8 cellular contexts compared by ENCODE assay signal in the genomic region with DNA sequence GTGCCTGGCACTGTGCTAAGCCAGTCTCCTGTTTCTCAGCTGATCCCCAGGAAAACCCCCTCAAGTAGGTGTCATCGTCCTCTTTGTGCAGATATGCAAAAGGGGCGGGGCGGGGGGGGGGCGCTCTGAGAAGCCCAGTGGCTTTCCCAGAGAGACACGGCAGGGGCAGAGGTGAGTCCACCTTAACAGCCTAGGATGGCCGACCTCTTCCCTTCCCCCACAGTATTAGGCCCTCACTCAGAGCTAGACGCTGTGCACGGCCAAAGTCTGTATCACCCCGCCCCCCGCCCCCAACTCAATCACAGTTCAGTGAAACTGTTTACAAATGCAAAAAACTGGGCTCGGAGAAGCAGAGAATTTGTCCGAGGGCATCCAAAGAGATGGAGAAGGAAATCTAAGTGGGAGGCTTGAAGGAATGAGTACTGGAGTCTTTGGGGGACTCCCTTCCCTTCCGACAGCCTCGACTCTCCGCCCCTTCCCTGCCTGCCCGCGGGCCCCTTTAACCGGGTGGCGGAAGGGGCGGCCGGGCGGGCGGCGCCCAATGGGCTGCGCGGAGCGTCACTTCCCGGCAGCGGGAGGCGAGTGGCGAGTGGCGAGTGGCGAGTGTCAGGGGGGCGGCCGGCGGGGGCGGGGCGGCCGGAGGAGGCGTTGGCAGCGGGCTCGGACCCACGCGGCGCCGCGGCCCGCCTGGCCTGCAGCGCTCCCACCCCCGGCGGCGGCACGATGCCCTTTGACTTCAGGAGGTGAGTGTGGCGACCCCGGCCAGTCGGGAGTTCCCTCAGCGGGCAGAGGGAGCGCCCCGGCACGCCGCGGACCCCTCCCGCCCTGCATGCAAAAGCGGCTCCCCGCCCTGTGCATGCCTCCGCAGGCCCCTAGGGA. TPM values are rescaled to one million over a fixed set of nuclear protein-coding genes. Genes with fewer than 3 reads are reported as not detected.
DNase-seq lines count a peak whose midpoint lies in the region; ATAC-seq, FAIRE-seq and TF ChIP-seq lines count a peak whose summit lies in the region.

A gene with protein sequence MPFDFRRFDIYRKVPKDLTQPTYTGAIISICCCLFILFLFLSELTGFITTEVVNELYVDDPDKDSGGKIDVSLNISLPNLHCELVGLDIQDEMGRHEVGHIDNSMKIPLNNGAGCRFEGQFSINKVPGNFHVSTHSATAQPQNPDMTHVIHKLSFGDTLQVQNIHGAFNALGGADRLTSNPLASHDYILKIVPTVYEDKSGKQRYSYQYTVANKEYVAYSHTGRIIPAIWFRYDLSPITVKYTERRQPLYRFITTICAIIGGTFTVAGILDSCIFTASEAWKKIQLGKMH (plus strand): TSS at position 561 of the 879 bp plus-strand sequence. CDS start 163 bp downstream, at position 724.

- H3K9ac ChIP-seq in colonic mucosa (ENCODE audit: low read depth in 2 of 2, low read length in 2 of 2): peak within 1 kb of the TSS; percentile 80 to 95

- FAIRE-seq in A549 (lab: Jason Lieb, UNC): no peak

- H3K27me3 ChIP-seq in colonic mucosa: no peaks in the 10 kb centered on the region
- H3K27me3 ChIP-seq in layer of hippocampus (ENCODE audit: control insufficient read depth, insufficient read depth, low read length): no peaks in the 10 kb centered on the region

- no peaks in the 10 kb centered on the region for H3K36me3 ChIP-seq in colonic mucosa

- intact Hi-C loops in colonic mucosa (cut with DNase I): no loop called here

- H3K27ac ChIP-seq in A549: peak within 1 kb of the TSS; percentile 96 to 99
- peak within 1 kb of the TSS; percentile 86 for H3K27ac ChIP-seq in colonic mucosa
- peak within 1 kb of the TSS; percentile 68 for H3K27ac ChIP-seq in layer of hippocampus (ENCODE audit: low read depth, low read length)

- 0 out of 5 replicates have a peak, but pooled peaks of 1 of the 2 experiments have one; percentile 9 for TF ChIP-seq RAD21 in A549 (conservative IDR thresholded peaks at IDR 0.05 in 1 of 2, IDR thresholded peaks at IDR 0.05 in 1 of 2)

- DNase-seq in A549 (ENCODE audit: low read depth in 1 of 2, low spot score in 1 of 2) (peak; percentile 64 to 84), NCI-H345 (lab: John Stamatoyannopoulos, UW) (peak; percentile 86), colonic mucosa (peak; percentile 90)
- peak; percentile 29 to 53 for DNase-seq in activated CD4-positive, alpha-beta T cell treated with anti-CD3 and anti-CD28 coated beads for 4 hours
- DNase-seq in stimulated activated CD4-positive, alpha-beta T cell treated with anti-CD3 and anti-CD28 coated beads, Interleukin-1b, Interleukin-23, amount 100 ng/mL, for 24 hours (ENCODE audit: low read depth in 4 of 4, low spot score in 1 of 4): peak; percentile 28 to 63 (median 40)

- peak in 1 of 2 experiments; percentile 22; a peak in 1 of 5 replicates for TF ChIP-seq EP300 in A549 (IDR thresholded peaks at IDR 0.05)

- POLR2A ChIA-PET in A549 (lab: Yijun Ruan, JAX): interaction anchor here (1.1 to 2.1 kb wide), 2 partner anchors 25 to 63 kb away, joined by 3 to 10 read pairs; a partner anchor contains a TSS

- H3K4me2 ChIP-seq in A549: peak within 1 kb of the TSS; percentile 99

- TF ChIP-seq CTCF in A549 (IDR thresholded peaks at IDR 0.05) (no peak), colonic mucosa (IDR thresholded peaks at IDR 0.05) (no peak)

- ATAC-seq in A549: peak; percentile 91 to 93
- ATAC-seq in GM18511 (IDR thresholded peaks at IDR 0.05; ENCODE audit: unreplicated experiment): peak; percentile 77
- ATAC-seq in HG02973 (IDR thresholded peaks at IDR 0.05; ENCODE audit: unreplicated experiment): peak; percentile 68

- H3K4me3 ChIP-seq in A549: peak within 1 kb of the TSS; percentile 99
- peak within 1 kb of the TSS; percentile 83 for H3K4me3 ChIP-seq in colonic mucosa

- H3K9me3 ChIP-seq in A549 (no peaks in the 10 kb centered on the region), colonic mucosa (no peaks in the 10 kb centered on the region)

- 1% methylated on average over 28 of the region's 66 CpGs for WGBS in A549 (ENCODE audit: missing lambda C conversion rate)

- TF ChIP-seq POLR2A in A549 (IDR thresholded peaks at IDR 0.05; ENCODE audit: low read length): peak; percentile 65

- H3K4me1 ChIP-seq in A549: peaks cover 45% of the 10 kb centered on the region
- peaks cover 27% of the 10 kb centered on the region for H3K4me1 ChIP-seq in colonic mucosa

- CTCF ChIA-PET in A549 (lab: Yijun Ruan, JAX): interaction anchor here (0.5 to 2.2 kb wide), 5 partner anchors 12 to 324 kb away, joined by 3 to 6 read pairs (median 4); no protein-coding TSS in a partner anchor

TF ChIP-seq in A549, 52 proteins besides CTCF, POLR2A, EP300 and RAD21:
- 0 out of 2 replicates have a peak, but pooled peaks have one; percentile 38 for TF ChIP-seq HOXA7 (CRISPR knock-in tag; IDR thresholded peaks at IDR 0.05)
- TF ChIP-seq GATA3 (IDR thresholded peaks at IDR 0.05; ENCODE audit: borderline replicate concordance): no peak
- no peak for TF ChIP-seq CEBPB (IDR thresholded peaks at IDR 0.05)
- TF ChIP-seq SREBF2 (IDR thresholded peaks at IDR 0.05): no peak
- TF ChIP-seq BHLHE40 (IDR thresholded peaks at IDR 0.05; ENCODE audit: low read depth, low read length): no peak
- TF ChIP-seq JUNB (IDR thresholded peaks at IDR 0.05): no peak
- no peak for TF ChIP-seq MYC (IDR thresholded peaks at IDR 0.05; ENCODE audit: borderline replicate concordance, low read length)
- peak; percentile 11; the same call in 2 of the 3 replicates for TF ChIP-seq SMC3 (IDR thresholded peaks at IDR 0.05)
- TF ChIP-seq JUN (IDR thresholded peaks at IDR 0.05): peak; percentile 59 to 86; a peak in 4 of 5 replicates
- TF ChIP-seq MAFK (IDR thresholded peaks at IDR 0.05; ENCODE audit: partially characterized antibody): no peak
- no peak for TF ChIP-seq CBX2 (IDR thresholded peaks at IDR 0.05; ENCODE audit: borderline replicate concordance, low read depth)
- TF ChIP-seq, protein P1, sequence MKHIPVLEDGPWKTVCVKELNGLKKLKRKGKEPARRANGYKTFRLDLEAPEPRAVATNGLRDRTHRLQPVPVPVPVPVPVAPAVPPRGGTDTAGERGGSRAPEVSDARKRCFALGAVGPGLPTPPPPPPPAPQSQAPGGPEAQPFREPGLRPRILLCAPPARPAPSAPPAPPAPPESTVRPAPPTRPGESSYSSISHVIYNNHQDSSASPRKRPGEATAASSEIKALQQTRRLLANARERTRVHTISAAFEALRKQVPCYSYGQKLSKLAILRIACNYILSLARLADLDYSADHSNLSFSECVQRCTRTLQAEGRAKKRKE (CRISPR knock-in tag; IDR thresholded peaks at IDR 0.05; ENCODE audit: low read depth): no peak
- TF ChIP-seq PHF8 (IDR thresholded peaks at IDR 0.05; ENCODE audit: borderline replicate concordance, low read depth): no peak
- no peak for TF ChIP-seq HEYL (CRISPR knock-in tag; IDR thresholded peaks at IDR 0.05)
- TF ChIP-seq CBX8 (IDR thresholded peaks at IDR 0.05): no peak
- no peak for TF ChIP-seq FOXS1 (CRISPR knock-in tag; IDR thresholded peaks at IDR 0.05)
- 0 out of 2 replicates have a peak, but pooled peaks have one; percentile 28 for TF ChIP-seq RFX5 (IDR thresholded peaks at IDR 0.05)
- TF ChIP-seq FOSB (CRISPR knock-in tag; IDR thresholded peaks at IDR 0.05): no peak
- TF ChIP-seq, protein P2, sequence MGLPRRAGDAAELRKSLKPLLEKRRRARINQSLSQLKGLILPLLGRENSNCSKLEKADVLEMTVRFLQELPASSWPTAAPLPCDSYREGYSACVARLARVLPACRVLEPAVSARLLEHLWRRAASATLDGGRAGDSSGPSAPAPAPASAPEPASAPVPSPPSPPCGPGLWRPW (IDR thresholded peaks at IDR 0.05): no peak
- TF ChIP-seq, protein P3, sequence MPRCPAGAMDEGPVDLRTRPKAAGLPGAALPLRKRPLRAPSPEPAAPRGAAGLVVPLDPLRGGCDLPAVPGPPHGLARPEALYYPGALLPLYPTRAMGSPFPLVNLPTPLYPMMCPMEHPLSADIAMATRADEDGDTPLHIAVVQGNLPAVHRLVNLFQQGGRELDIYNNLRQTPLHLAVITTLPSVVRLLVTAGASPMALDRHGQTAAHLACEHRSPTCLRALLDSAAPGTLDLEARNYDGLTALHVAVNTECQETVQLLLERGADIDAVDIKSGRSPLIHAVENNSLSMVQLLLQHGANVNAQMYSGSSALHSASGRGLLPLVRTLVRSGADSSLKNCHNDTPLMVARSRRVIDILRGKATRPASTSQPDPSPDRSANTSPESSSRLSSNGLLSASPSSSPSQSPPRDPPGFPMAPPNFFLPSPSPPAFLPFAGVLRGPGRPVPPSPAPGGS (IDR thresholded peaks at IDR 0.05): peak; percentile 76; the same call in 1 of the 3 replicates
- TF ChIP-seq TFCP2L1 (CRISPR knock-in tag; IDR thresholded peaks at IDR 0.05): no peak
- TF ChIP-seq, protein P4, sequence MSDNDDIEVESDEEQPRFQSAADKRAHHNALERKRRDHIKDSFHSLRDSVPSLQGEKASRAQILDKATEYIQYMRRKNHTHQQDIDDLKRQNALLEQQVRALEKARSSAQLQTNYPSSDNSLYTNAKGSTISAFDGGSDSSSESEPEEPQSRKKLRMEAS (IDR thresholded peaks at IDR 0.05): peak; percentile 66
- TF ChIP-seq HDAC2 (IDR thresholded peaks at IDR 0.05): no peak
- no peak for TF ChIP-seq EHF (CRISPR knock-in tag; IDR thresholded peaks at IDR 0.05)
- no peak for TF ChIP-seq NR3C1 (IDR thresholded peaks at IDR 0.05)
- no peak for TF ChIP-seq EHMT2 (IDR thresholded peaks at IDR 0.05; ENCODE audit: low read depth)
- no peak for TF ChIP-seq RNF2 (IDR thresholded peaks at IDR 0.05; ENCODE audit: borderline replicate concordance, low read depth)
- no peak for TF ChIP-seq HOXB5 (CRISPR knock-in tag; IDR thresholded peaks at IDR 0.05)

RNA-seq across cellular contexts. Expression of the gene that starts here (rescaled TPM):
- polyA plus RNA-seq in A549 (2011; rRNA removed) (176 and 208 TPM in 2 replicates), A549 (2017; fragmentation: RNase III; extraction: RNeasy Plus Mini Kit Qiagen cat#74134 plus additional on column Dnase treatment) (289 to 322 TPM (median 304 TPM) in 3 replicates)
- polyA plus RNA-seq in A549 (2012; cell fraction: cytosol; rRNA removed): 184 and 254 TPM in 2 replicates
- polyA plus RNA-seq in A549 (2012; cell fraction: nucleus; rRNA removed): 131 and 150 TPM in 2 replicates
- 418 and 510 TPM in 2 replicates for polyA minus RNA-seq in A549 (2011; rRNA and poly(A)+ RNA removed)
- 100 to 1,000 TPM; 173 to 191 TPM for total RNA-seq in colonic mucosa

Comparison
In these comparisons a context has a peak if more than half of its experiments do, and no peak if none do; other contexts are left out.
1. Peak in every context shown above with its lines: DNase-seq, ATAC-seq, H3K4me3 ChIP-seq and H3K27ac ChIP-seq.